Comparison of ENCODE assay signal across 21 cellular contexts in genomic region chr1:151553659-151554058, GRCh38. TPM values are rescaled to one million over a fixed set of nuclear protein-coding genes. Genes with fewer than 3 reads are reported as not detected.
DNase-seq lines count a peak whose midpoint lies in the region; ATAC-seq, FAIRE-seq and TF ChIP-seq lines count a peak whose summit lies in the region.
"Had no signal": no experiment of that assay in that cellular context is flagged by ENCODE, and none has a peak within 500 bp of the region (broad histone marks: within the 10 kb centered on the region; RNA-seq: fewer than 3 reads in every experiment).

No MANE protein-coding gene starts in this region.

- H3K36me3 Mint-ChIP-seq in astrocyte (ENCODE audit: low read depth, unreplicated experiment): peaks cover 15% of the 10 kb centered on the region
- H3K36me3 Mint-ChIP-seq: CD14-positive monocyte had no signal

- H3K4me1 ChIP-seq in astrocyte (ENCODE audit: insufficient read depth, low read length) (peaks cover 20% of the 10 kb centered on the region), keratinocyte (ENCODE audit: control insufficient read depth, extremely low read depth, insufficient read depth, low read length) (peaks cover 44% of the 10 kb centered on the region)

- H3K4me1 Mint-ChIP-seq in astrocyte (ENCODE audit: low read depth, unreplicated experiment): peaks cover 30% of the 10 kb centered on the region
- H3K4me1 Mint-ChIP-seq: activated CD4-positive, alpha-beta T cell treated with anti-CD3 and anti-CD28 coated beads for 36 hours; central memory CD8-positive, alpha-beta T cell had no signal

- dilution Hi-C loops in keratinocyte (cut with MboI; ENCODE audit: extremely low pct_ligation_motif_present, low sequenced_read_pairs): no loop called here

- H3K36me3 ChIP-seq in astrocyte (ENCODE audit: insufficient read depth, low read length): no peaks in the 10 kb centered on the region
- peaks cover 6 to 9% of the 10 kb centered on the region in 2 experiments for H3K36me3 ChIP-seq in keratinocyte (ENCODE audit: control insufficient read depth in 2 of 2, extremely low read depth in 1 of 2, insufficient read depth in 2 of 2, low read length in 2 of 2)
- H3K36me3 ChIP-seq: adrenal gland, thoracic aorta had no signal

- H3K9ac ChIP-seq in astrocyte (ENCODE audit: low read length) (no peak overlapping the region), keratinocyte (ENCODE audit: control insufficient read depth, extremely low read depth, insufficient read depth, low read length) (no peak overlapping the region)

- H3K79me2 ChIP-seq in astrocyte (ENCODE audit: insufficient read depth, low read length) (peaks cover 61% of the 10 kb centered on the region), keratinocyte (ENCODE audit: control insufficient read depth, insufficient read depth, low read length) (peaks cover 88% of the 10 kb centered on the region)

- no peak overlapping the region for H3K4me3 ChIP-seq in astrocyte (ENCODE audit: insufficient read depth, low read depth, low read length)
- H3K4me3 ChIP-seq in keratinocyte (ENCODE audit: control insufficient read depth in 2 of 3, extremely low read depth in 1 of 3, insufficient read depth in 2 of 3, low read depth in 1 of 3, low read length in 3 of 3): no peak overlapping the region
- H3K4me3 ChIP-seq: adrenal gland, thoracic aorta had no signal

- peaks cover 2% of the 10 kb centered on the region for H3K9me1 ChIP-seq in keratinocyte (ENCODE audit: control insufficient read depth, extremely low read depth, insufficient read depth, low read length)

- H3K9me3 Mint-ChIP-seq in astrocyte (ENCODE audit: unreplicated experiment): no peaks in the 10 kb centered on the region
- H3K9me3 Mint-ChIP-seq: CD14-positive monocyte; central memory CD8-positive, alpha-beta T cell; neural crest cell had no signal

- DNase-seq in A172 (ENCODE audit: low spot score): peak; percentile 88
- DNase-seq in HT1080 (ENCODE audit: low read depth): peak; percentile 59
- peak; percentile 90 for DNase-seq in astrocyte (ENCODE audit: low read depth)
- no peak for DNase-seq in keratinocyte (ENCODE audit: low read depth, low spot score)
- no peak for DNase-seq in hippocampal formation (lab: John Stamatoyannopoulos, UW)
- no peak for DNase-seq in NK-92 treated with Interleukin-12 subunit alpha and Interleukin-12 subunit beta, amount 100 ng/mL, for 24 hours (lab: John Stamatoyannopoulos, UW)
- no peak for DNase-seq in Kasumi-1 (lab: John Stamatoyannopoulos, UW)
- DNase-seq: activated CD4-positive, alpha-beta T cell treated with anti-CD3 and anti-CD28 coated beads for 36 hours; adrenal gland; DMS53; effector CD8-positive, alpha-beta T cell; hypothalamus; KG1; NCI-H1105 had no signal

- H2AFZ ChIP-seq in astrocyte (ENCODE audit: low read depth, low read length): no peak overlapping the region
- H2AFZ ChIP-seq in keratinocyte (ENCODE audit: control insufficient read depth, low read length): no peak overlapping the region

- no peaks in the 10 kb centered on the region for H3K27me3 Mint-ChIP-seq in astrocyte (ENCODE audit: low read depth, unreplicated experiment)
- H3K27me3 Mint-ChIP-seq: activated CD4-positive, alpha-beta T cell treated with anti-CD3 and anti-CD28 coated beads for 36 hours had no signal

- H3K9me3 ChIP-seq in astrocyte (ENCODE audit: insufficient read depth, low read depth, low read length) (no peaks in the 10 kb centered on the region), keratinocyte (ENCODE audit: control insufficient read depth, low read depth, low read length) (no peaks in the 10 kb centered on the region)
- H3K9me3 ChIP-seq: adrenal gland, thoracic aorta had no signal

- no peak overlapping the region for H3K27ac ChIP-seq in astrocyte (ENCODE audit: low read depth, low read length)
- no peak overlapping the region for H3K27ac ChIP-seq in keratinocyte (ENCODE audit: control insufficient read depth, insufficient read depth, low read length)
- H3K27ac ChIP-seq: adrenal gland, thoracic aorta had no signal

- H3K27me3 ChIP-seq in astrocyte (ENCODE audit: insufficient read depth, low read length) (no peaks in the 10 kb centered on the region), keratinocyte (ENCODE audit: control insufficient read depth, extremely low read depth, insufficient read depth, low read length) (no peaks in the 10 kb centered on the region)
- H3K27me3 ChIP-seq: adrenal gland had no signal

- no peak for FAIRE-seq in astrocyte (lab: Jason Lieb, UNC)
- peak; percentile 65 for FAIRE-seq in keratinocyte (lab: Jason Lieb, UNC)
- FAIRE-seq: A204.1 had no signal

- peaks cover 84% of the 10 kb centered on the region for H4K20me1 ChIP-seq in astrocyte (ENCODE audit: insufficient read depth, low read length)
- H4K20me1 ChIP-seq in keratinocyte (ENCODE audit: control insufficient read depth, extremely low read depth, insufficient read depth, low read length): peaks cover 8% of the 10 kb centered on the region

- no peak for TF ChIP-seq CTCF in astrocyte (IDR thresholded peaks at IDR 0.05; ENCODE audit: insufficient read depth, low read depth, low read length)
- TF ChIP-seq CTCF in keratinocyte (optimal IDR thresholded peaks at IDR 0.05 in 1 of 3, IDR thresholded peaks at IDR 0.05 in 1 of 3, conservative IDR thresholded peaks at IDR 0.05 in 1 of 3; ENCODE audit: extremely low read depth in 1 of 3, insufficient read depth in 2 of 3, low read length in 3 of 3): no peak

- H3K4me2 ChIP-seq in astrocyte (ENCODE audit: low read length) (peak overlapping the region; percentile 39), keratinocyte (ENCODE audit: control insufficient read depth, extremely low read depth, insufficient read depth, low read depth, low read length) (no peak overlapping the region)

- H3K4me3 Mint-ChIP-seq in astrocyte (ENCODE audit: unreplicated experiment): no peak overlapping the region
- H3K4me3 Mint-ChIP-seq: activated CD4-positive, alpha-beta T cell treated with anti-CD3 and anti-CD28 coated beads for 36 hours; CD14-positive monocyte; central memory CD8-positive, alpha-beta T cell; neural crest cell had no signal

- no peak for ATAC-seq in HG02763 (IDR thresholded peaks at IDR 0.05; ENCODE audit: unreplicated experiment)
- ATAC-seq: activated CD4-positive, alpha-beta T cell treated with anti-CD3 and anti-CD28 coated beads for 36 hours; HCT116 had no signal

- H3K27ac Mint-ChIP-seq in astrocyte (ENCODE audit: unreplicated experiment): peak overlapping the region; percentile 86
- H3K27ac Mint-ChIP-seq: activated CD4-positive, alpha-beta T cell treated with anti-CD3 and anti-CD28 coated beads for 36 hours; CD14-positive monocyte had no signal

RNA-seq across cellular contexts. Expression of gene TUFT1, which starts 13.6 kb away (rescaled TPM):
- 64.3 and 99.0 TPM in 2 replicates for total RNA-seq in A172 (2014; rRNA removed; shearing (Covaris generic))
- total RNA-seq in HT1080 (2014; rRNA removed; shearing (Covaris generic)): 7.2 and 9.3 TPM in 2 replicates
- 13.7 and 13.8 TPM in 2 replicates for polyA plus RNA-seq in HT1080 (2015; cell fraction: cytosol; rRNA removed)
- polyA plus RNA-seq in HT1080 (2015; cell fraction: nucleus; rRNA removed): 17.0 and 18.5 TPM in 2 replicates
- 74.1 and 90.6 TPM in 2 replicates for total RNA-seq in astrocyte
- 70.0 to 82.3 TPM (median 80.1 TPM) in 3 replicates for polyA plus RNA-seq in keratinocyte
- polyA plus RNA-seq in keratinocyte (2011; ENCODE audit: low read depth): 232 TPM
- polyA plus RNA-seq in keratinocyte (2011; cell fraction: cytosol; rRNA removed): 68.6 and 92.2 TPM in 2 replicates
- polyA plus RNA-seq in keratinocyte (2011; cell fraction: nucleus; rRNA removed): 155 and 156 TPM in 2 replicates
- polyA plus RNA-seq in keratinocyte (2012; ENCODE audit: low replicate concordance): 65.9 and 73.6 TPM in 2 replicates
- polyA minus RNA-seq in keratinocyte: 52.3 to 67.8 TPM (median 57.4 TPM) in 3 replicates
- polyA minus RNA-seq in keratinocyte (2011; cell fraction: cytosol; rRNA and poly(A)+ RNA removed): 54.3 TPM
- polyA minus RNA-seq in keratinocyte (2011; cell fraction: nucleus; rRNA and poly(A)+ RNA removed): 52.9 and 96.0 TPM in 2 replicates

RNA-seq across cellular contexts. Expression of gene CGN, which starts 42.5 kb away (rescaled TPM):
- total RNA-seq in A172 (2014; rRNA removed; shearing (Covaris generic)): 0.93 and 3.2 TPM in 2 replicates
- total RNA-seq in HT1080 (2014; rRNA removed; shearing (Covaris generic)): 1.6 and 2.4 TPM in 2 replicates
- polyA plus RNA-seq in HT1080 (2015; cell fraction: cytosol; rRNA removed): 0.10 TPM in 2 replicates
- 3.9 TPM in 2 replicates for polyA plus RNA-seq in HT1080 (2015; cell fraction: nucleus; rRNA removed)
- 8.8 and 8.9 TPM in 2 replicates for total RNA-seq in astrocyte
- polyA plus RNA-seq in keratinocyte: 2.0 to 4.1 TPM (median 2.9 TPM) in 3 replicates
- 28.0 TPM for polyA plus RNA-seq in keratinocyte (2011; ENCODE audit: low read depth)
- 1.2 and 1.8 TPM in 2 replicates for polyA plus RNA-seq in keratinocyte (2011; cell fraction: cytosol; rRNA removed)
- 11.2 and 11.8 TPM in 2 replicates for polyA plus RNA-seq in keratinocyte (2011; cell fraction: nucleus; rRNA removed)
- 5.5 and 22.1 TPM in 2 replicates for polyA plus RNA-seq in keratinocyte (2012; ENCODE audit: low replicate concordance)
- polyA minus RNA-seq in keratinocyte: 1.6 to 9.2 TPM (median 4.0 TPM) in 3 replicates
- polyA minus RNA-seq in keratinocyte (2011; cell fraction: cytosol; rRNA and poly(A)+ RNA removed): 1.2 TPM
- polyA minus RNA-seq in keratinocyte (2011; cell fraction: nucleus; rRNA and poly(A)+ RNA removed): 3.5 and 4.7 TPM in 2 replicates
- polyA plus RNA-seq: CD14-positive monocyte had no signal

RNA-seq across cellular contexts. Expression of gene SNX27, which starts 58.2 kb away (rescaled TPM):
- 23.7 and 28.7 TPM in 2 replicates for total RNA-seq in A172 (2014; rRNA removed; shearing (Covaris generic))
- 15.2 and 21.1 TPM in 2 replicates for total RNA-seq in HT1080 (2014; rRNA removed; shearing (Covaris generic))
- 16.3 and 19.8 TPM in 2 replicates for polyA plus RNA-seq in HT1080 (2015; cell fraction: cytosol; rRNA removed)
- 21.6 and 23.1 TPM in 2 replicates for polyA plus RNA-seq in HT1080 (2015; cell fraction: nucleus; rRNA removed)
- 53.1 and 54.5 TPM in 2 replicates for total RNA-seq in astrocyte
- 10.2 to 17.3 TPM (median 15.7 TPM) in 3 replicates for polyA plus RNA-seq in keratinocyte
- polyA plus RNA-seq in keratinocyte (2011; ENCODE audit: low read depth): 12.4 TPM
- 9.5 and 16.8 TPM in 2 replicates for polyA plus RNA-seq in keratinocyte (2011; cell fraction: cytosol; rRNA removed)
- polyA plus RNA-seq in keratinocyte (2011; cell fraction: nucleus; rRNA removed): 21.6 and 22.5 TPM in 2 replicates
- 8.4 and 9.4 TPM in 2 replicates for polyA plus RNA-seq in keratinocyte (2012; ENCODE audit: low replicate concordance)
- polyA minus RNA-seq in keratinocyte: 19.2 to 39.2 TPM (median 20.6 TPM) in 3 replicates
- 16.7 TPM for polyA minus RNA-seq in keratinocyte (2011; cell fraction: cytosol; rRNA and poly(A)+ RNA removed)
- polyA minus RNA-seq in keratinocyte (2011; cell fraction: nucleus; rRNA and poly(A)+ RNA removed): 14.8 and 33.8 TPM in 2 replicates

Comparison
In these comparisons a context has a peak if more than half of its experiments do, and no peak if none do; other contexts are left out.
1. DNase-seq: peak in A172 (single experiment), HT1080 (single experiment) and astrocyte (single experiment); none in keratinocyte (single experiment), hippocampal formation (0 of 2), NK-92 treated with Interleukin-12 subunit alpha and Interleukin-12 subunit beta, amount 100 ng/mL, for 24 hours (single experiment) and Kasumi-1 (0 of 2).